27 cellular contexts compared by ENCODE assay signal in the genomic region with DNA sequence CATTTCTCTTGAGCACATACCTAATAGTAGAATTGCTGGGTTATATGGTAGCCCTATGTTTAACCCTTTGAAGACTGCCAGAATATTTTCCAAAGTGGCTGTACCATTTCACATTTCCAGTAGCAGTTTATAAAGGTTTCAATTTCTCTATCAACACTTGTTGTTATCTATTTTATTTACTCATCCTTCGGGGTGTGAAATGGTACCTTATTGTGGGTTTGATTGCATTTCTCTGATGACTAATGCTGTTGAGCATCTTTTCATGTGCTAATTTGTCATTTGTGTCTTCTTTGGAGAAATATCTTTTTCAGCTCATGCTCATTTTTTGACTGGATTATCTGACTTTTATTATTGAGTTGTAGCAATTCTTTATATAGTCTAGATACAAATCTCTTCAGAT.
"Had no signal": no experiment of that assay in that cellular context is flagged by ENCODE, and none has a peak within 500 bp of the region (broad histone marks: within the 10 kb centered on the region; RNA-seq: fewer than 3 reads in every experiment).

No MANE protein-coding gene starts in this region.

- DNase-seq: islet precursor cell; lower lobe of right lung; mammary epithelial cell; mesenchymal stem cell; naive thymus-derived CD8-positive, alpha-beta T cell; nucleus accumbens; pancreas; posterior cingulate gyrus; retina; right cardiac atrium; small intestine; spleen; stimulated activated CD4-positive, alpha-beta T cell treated with anti-CD3 and anti-CD28 coated beads, Interleukin-4, amount 100 ng/mL, for 24 hours; stimulated activated naive CD4-positive, alpha-beta T cell treated with Interleukin-2 at 50 U/mL for 16 hours; tibial artery; trophoblast cell; upper lobe of right lung; uterus had no signal

- H3K4me1 Mint-ChIP-seq: neural crest cell had no signal

- H3K4me3 Mint-ChIP-seq: naive thymus-derived CD8-positive, alpha-beta T cell; nephron; neural crest cell; stimulated activated memory B cell treated with anti-CD40 and anti-IgM and Interleukin-4, amounts not matched to agents 10 μg/mL and 1 μg/mL and 100 μg/mL, for 72 hours had no signal

- H3K36me3 Mint-ChIP-seq: naive thymus-derived CD8-positive, alpha-beta T cell had no signal

- H3K27ac Mint-ChIP-seq: naive thymus-derived CD8-positive, alpha-beta T cell; nephron; stimulated activated memory B cell treated with anti-CD40 and anti-IgM and Interleukin-4, amounts not matched to agents 10 μg/mL and 1 μg/mL and 100 μg/mL, for 72 hours had no signal

- H3K27ac ChIP-seq: hepatocyte, lower lobe of right lung, pancreas, prostate gland, spleen, suprapubic skin, thoracic aorta, tibial artery, upper lobe of right lung, uterus had no signal

- H3K4me1 ChIP-seq: suprapubic skin, upper lobe of right lung, uterus had no signal

- H3K27me3 Mint-ChIP-seq: naive thymus-derived CD8-positive, alpha-beta T cell; stimulated activated memory B cell treated with anti-CD40 and anti-IgM and Interleukin-4, amounts not matched to agents 10 μg/mL and 1 μg/mL and 100 μg/mL, for 72 hours had no signal

- H3K36me3 ChIP-seq: lower lobe of right lung, pancreas, prostate gland, spleen, suprapubic skin, thoracic aorta, tibial artery, upper lobe of right lung, uterus had no signal

- H3K4me2 ChIP-seq: hepatocyte had no signal

- ATAC-seq: left lobe of liver; lower lobe of right lung; naive thymus-derived CD8-positive, alpha-beta T cell; pancreas; right cardiac atrium; sciatic nerve; stimulated activated memory B cell treated with anti-CD40 and anti-IgM and Interleukin-4, amounts not matched to agents 10 μg/mL and 1 μg/mL and 100 μg/mL, for 72 hours; upper lobe of right lung had no signal

- H3K9me3 Mint-ChIP-seq: naive thymus-derived CD8-positive, alpha-beta T cell; stimulated activated memory B cell treated with anti-CD40 and anti-IgM and Interleukin-4, amounts not matched to agents 10 μg/mL and 1 μg/mL and 100 μg/mL, for 72 hours had no signal

- H3K9me3 ChIP-seq: lower lobe of right lung, pancreas, prostate gland, spleen, suprapubic skin, thoracic aorta, tibial artery, upper lobe of right lung, uterus had no signal

- H3K4me3 ChIP-seq: hepatocyte, lower lobe of right lung, pancreas, prostate gland, spleen, suprapubic skin, thoracic aorta, tibial artery, upper lobe of right lung, uterus had no signal

- H2AFZ ChIP-seq: hepatocyte had no signal

- H3K27me3 ChIP-seq: hepatocyte, pancreas, spleen, suprapubic skin, tibial artery, upper lobe of right lung, uterus had no signal
